31 cellular contexts compared by ENCODE assay signal in the genomic region with DNA sequence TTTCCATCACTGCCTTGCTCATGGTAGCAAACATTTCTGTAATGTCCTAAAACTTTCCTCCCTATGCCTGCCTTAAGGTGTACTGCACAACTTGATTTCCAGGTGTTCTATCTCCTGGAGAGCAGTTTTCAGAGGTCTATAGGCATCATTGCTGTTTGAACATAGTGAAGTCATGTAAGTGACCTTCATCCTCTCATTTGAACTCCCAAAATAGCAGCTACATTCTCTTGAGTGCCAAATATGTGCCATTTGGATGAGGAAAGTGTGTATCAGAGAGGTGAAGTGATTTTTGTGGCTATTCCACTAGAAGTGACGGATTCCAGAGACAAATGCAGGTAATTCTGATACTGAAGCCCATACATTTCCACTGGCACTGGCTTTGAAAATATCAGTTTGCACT. TPM values are rescaled to one million over a fixed set of nuclear protein-coding genes. Genes with fewer than 3 reads are reported as not detected.
"Had no signal": no experiment of that assay in that cellular context is flagged by ENCODE, and none has a peak within 500 bp of the region (broad histone marks: within the 10 kb centered on the region; RNA-seq: fewer than 3 reads in every experiment).

No MANE protein-coding gene starts in this region.

- H3K27me3 ChIP-seq: adrenal gland, body of pancreas, breast epithelium, Peyer's patch had no signal

- ATAC-seq: activated CD4-positive, alpha-beta T cell treated with anti-CD3 and anti-CD28 coated beads for 36 hours; activated CD4-positive, CD25-positive, alpha-beta regulatory T cell treated with anti-CD3 and anti-CD28 coated beads, Interleukin-2, amount 50 U/mL, for 24 hours; activated naive CD4-positive, alpha-beta T cell treated with anti-CD3 and anti-CD28 coated beads, Interleukin-2, amount 50 U/mL, for 72 hours; activated T-cell treated with anti-CD3 and anti-CD28 coated beads, Interleukin-2, amount 50 U/mL, for 4 hours; body of pancreas; WTC11 had no signal

- DNase-seq: activated CD4-positive, alpha-beta memory T cell treated with anti-CD3 and anti-CD28 coated beads for 36 hours; activated CD4-positive, alpha-beta T cell treated with anti-CD3 and anti-CD28 coated beads for 36 hours; activated CD4-positive, alpha-beta T cell treated with anti-CD3 and anti-CD28 coated beads, Interleukin-2, amount 10 ng/mL, durations not matched to agents 7 days and 5 days; activated CD8-positive, alpha-beta memory T cell treated with anti-CD3 and anti-CD28 coated beads, Interleukin-2, amount 50 U/mL, for 4 hours; activated gamma-delta T cell treated with Interleukin-2 at 50 U/mL for 16 hours; activated naive CD4-positive, alpha-beta T cell treated with anti-CD3 and anti-CD28 coated beads for 36 hours; activated T-cell treated with anti-CD3 and anti-CD28 coated beads for 4 hours; activated T-cell treated with anti-CD3 and anti-CD28 coated beads, Interleukin-2, amount 50 U/mL, for 4 hours; adrenal gland; body of pancreas; central memory CD4-positive, alpha-beta T cell; Kasumi-1; KG1; MM.1S; MV-4-11; NCI-H1092; NCI-H1417 treated with DMSO at 0.1 percent for 48 hours; NCI-H187 treated with DMSO at 0.1 percent for 48 hours; NCI-H2081; NCI-H2171 treated with DMSO at 0.1 percent for 48 hours; NCI-H2227 treated with DMSO at 0.1 percent for 48 hours; NCI-H446; NCI-H510A treated with DMSO at 0.1 percent for 48 hours; NCI-H82; Peyer's patch; RPMI8226 had no signal

- H3K36me3 ChIP-seq: adrenal gland, breast epithelium, Peyer's patch had no signal

- H3K4me1 ChIP-seq: adrenal gland, body of pancreas, breast epithelium had no signal

- H3K27ac ChIP-seq: adrenal gland, body of pancreas, breast epithelium, Peyer's patch had no signal

- H3K4me3 ChIP-seq: adrenal gland, body of pancreas, breast epithelium, Peyer's patch had no signal

- H3K9me3 ChIP-seq: adrenal gland, body of pancreas, breast epithelium, Peyer's patch had no signal

RNA-seq across cellular contexts. Expression of a gene that starts 3.4 kb away (rescaled TPM):
- total RNA-seq: activated CD4-positive, alpha-beta memory T cell treated with anti-CD3 and anti-CD28 coated beads for 36 hours; activated CD4-positive, alpha-beta T cell treated with anti-CD3 and anti-CD28 coated beads for 36 hours; activated CD4-positive, alpha-beta T cell treated with anti-CD3 and anti-CD28 coated beads, Interleukin-2, amount 10 ng/mL, durations not matched to agents 7 days and 5 days; activated naive CD4-positive, alpha-beta T cell treated with anti-CD3 and anti-CD28 coated beads for 36 hours; activated naive CD4-positive, alpha-beta T cell treated with anti-CD3 and anti-CD28 coated beads, Interleukin-2, amount 50 U/mL, for 72 hours; activated T-cell treated with anti-CD3 and anti-CD28 coated beads, Interleukin-2, amount 50 U/mL, for 4 hours; activated T-helper 1 cell treated with anti-CD3 and anti-CD28 coated beads, Interleukin-12 subunit alpha, Interleukin-12 subunit beta, Interleukin-2, Interleukin-4 antibody, amounts not matched to agents 30 ng/mL and 10 ng/mL and 1 ng/mL, durations not matched to agents 14 hours and 24 hours and 36 hours; Peyer's patch had no signal
